ENCODE assay signal across 1 cellular context in genomic region chr6:57267586-57268293, GRCh38.
TF ChIP-seq lines count a peak whose summit lies in the region.

No MANE protein-coding gene starts in this region.

TF ChIP-seq in liver, 16 proteins besides CTCF, POLR2A, EP300 and RAD21 (continued from another document):
- TF ChIP-seq REST (IDR thresholded peaks at IDR 0.05): no peak
- TF ChIP-seq FOXA2 (IDR thresholded peaks at IDR 0.05): no peak
- no peak for TF ChIP-seq RXRA (IDR thresholded peaks at IDR 0.05)
- TF ChIP-seq NR2F2 (IDR thresholded peaks at IDR 0.05): no peak
- no peak for TF ChIP-seq HNF4G (IDR thresholded peaks at IDR 0.05)
- no peak for TF ChIP-seq JUND (IDR thresholded peaks at IDR 0.05)
- no peak for TF ChIP-seq ATF3 (IDR thresholded peaks at IDR 0.05)
- TF ChIP-seq EGR1 (IDR thresholded peaks at IDR 0.05; ENCODE audit: low read depth in 2 of 2): no peak
- TF ChIP-seq MAX (IDR thresholded peaks at IDR 0.05): no peak
- TF ChIP-seq TAF1 (conservative IDR thresholded peaks at IDR 0.05): no peak
TF ChIP-seq in liver: peak in this region for 0.
